ENCODE assay signal across 1 cellular context in genomic region chr22:26632422-26633155, GRCh38.
TF ChIP-seq lines count a peak whose summit lies in the region.

No MANE protein-coding gene starts in this region.

TF ChIP-seq in K562, 482 proteins besides CTCF, POLR2A, EP300 and RAD21 (continued from another document and continues in another):
- TF ChIP-seq HDAC2 (IDR thresholded peaks at IDR 0.05) (peak; percentile 86), KAT7 (CRISPR knock-in tag; IDR thresholded peaks at IDR 0.05; ENCODE audit: borderline replicate concordance) (no peak), MAFG (tag; conservative IDR thresholded peaks at IDR 0.05) (no peak), ATF3 (IDR thresholded peaks at IDR 0.05) (no peak), ATF3 (CRISPR knock-in tag; conservative IDR thresholded peaks at IDR 0.05) (no peak), KHSRP (IDR thresholded peaks at IDR 0.05) (no peak; the same call in 1 of the 2 replicates), STAT5A (IDR thresholded peaks at IDR 0.05; ENCODE audit: borderline replicate concordance, low read length) (peak; percentile 77; the same call in 1 of the 2 replicates), RBM17 (IDR thresholded peaks at IDR 0.05; ENCODE audit: borderline replicate concordance, low read depth, low read length) (no peak), POLR2G (IDR thresholded peaks at IDR 0.05; ENCODE audit: low read depth, low read length) (no peak), CBFA2T3 (IDR thresholded peaks at IDR 0.05) (peak; percentile 95), DNMT1 (IDR thresholded peaks at IDR 0.05) (no peak), MBD2 (IDR thresholded peaks at IDR 0.05; ENCODE audit: borderline replicate concordance, low read depth) (peak; percentile 81), ZNF655 (CRISPR knock-in tag; IDR thresholded peaks at IDR 0.05) (no peak), ZNF449 (CRISPR knock-in tag; IDR thresholded peaks at IDR 0.05) (no peak), ASH1L (IDR thresholded peaks at IDR 0.05; ENCODE audit: borderline replicate concordance, low read depth, partially characterized antibody) (no peak), CHD7 (IDR thresholded peaks at IDR 0.05; ENCODE audit: low read depth, low read length) (no peak), NFE2 (IDR thresholded peaks at IDR 0.05; ENCODE audit: low read depth) (peak; percentile 17; the same call in 1 of the 2 replicates), ILK (tag; IDR thresholded peaks at IDR 0.05; ENCODE audit: borderline replicate concordance, low read depth) (no peak), RBBP5 (IDR thresholded peaks at IDR 0.05; ENCODE audit: borderline replicate concordance, insufficient read depth, low read length, poor library complexity, severe bottlenecking) (no peak), FOS (IDR thresholded peaks at IDR 0.05; ENCODE audit: extremely low read depth, insufficient read length) (no peak), ZNF444 (CRISPR knock-in tag; IDR thresholded peaks at IDR 0.05) (no peak), POU5F1 (IDR thresholded peaks at IDR 0.05; ENCODE audit: borderline replicate concordance, low read depth, low read length, partially characterized antibody) (no peak), KAT2B (IDR thresholded peaks at IDR 0.05; ENCODE audit: low read depth, low read length) (no peak), ZNF274 (IDR thresholded peaks at IDR 0.05; ENCODE audit: borderline replicate concordance, low read depth, low read length) (no peak), SMAD3 (CRISPR knock-in tag; conservative IDR thresholded peaks at IDR 0.05) (0 out of 2 replicates have a peak, but pooled peaks have one; percentile 47), ZNF436 (CRISPR knock-in tag; IDR thresholded peaks at IDR 0.05) (no peak), HNRNPH1 (optimal IDR thresholded peaks at IDR 0.05; ENCODE audit: low read depth, low read length) (no peak), PBX2 (CRISPR knock-in tag; IDR thresholded peaks at IDR 0.05; ENCODE audit: low read depth) (no peak), PBX2 (tag; conservative IDR thresholded peaks at IDR 0.05; ENCODE audit: low read depth) (peak; percentile 11; the same call in 1 of the 2 replicates), RHOXF2B (CRISPR knock-in tag; conservative IDR thresholded peaks at IDR 0.05) (no peak), RBFOX2 (IDR thresholded peaks at IDR 0.05; ENCODE audit: low read depth, low read length) (peak; percentile 31; the same call in 1 of the 2 replicates), EHMT2 (IDR thresholded peaks at IDR 0.05) (no peak), MTA2 (IDR thresholded peaks at IDR 0.05; ENCODE audit: low read depth) (peak; percentile 88)
- TF ChIP-seq, protein P1, sequence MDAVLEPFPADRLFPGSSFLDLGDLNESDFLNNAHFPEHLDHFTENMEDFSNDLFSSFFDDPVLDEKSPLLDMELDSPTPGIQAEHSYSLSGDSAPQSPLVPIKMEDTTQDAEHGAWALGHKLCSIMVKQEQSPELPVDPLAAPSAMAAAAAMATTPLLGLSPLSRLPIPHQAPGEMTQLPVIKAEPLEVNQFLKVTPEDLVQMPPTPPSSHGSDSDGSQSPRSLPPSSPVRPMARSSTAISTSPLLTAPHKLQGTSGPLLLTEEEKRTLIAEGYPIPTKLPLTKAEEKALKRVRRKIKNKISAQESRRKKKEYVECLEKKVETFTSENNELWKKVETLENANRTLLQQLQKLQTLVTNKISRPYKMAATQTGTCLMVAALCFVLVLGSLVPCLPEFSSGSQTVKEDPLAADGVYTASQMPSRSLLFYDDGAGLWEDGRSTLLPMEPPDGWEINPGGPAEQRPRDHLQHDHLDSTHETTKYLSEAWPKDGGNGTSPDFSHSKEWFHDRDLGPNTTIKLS (IDR thresholded peaks at IDR 0.05; ENCODE audit: borderline replicate concordance, low read depth): no peak
- TF ChIP-seq, protein P2, sequence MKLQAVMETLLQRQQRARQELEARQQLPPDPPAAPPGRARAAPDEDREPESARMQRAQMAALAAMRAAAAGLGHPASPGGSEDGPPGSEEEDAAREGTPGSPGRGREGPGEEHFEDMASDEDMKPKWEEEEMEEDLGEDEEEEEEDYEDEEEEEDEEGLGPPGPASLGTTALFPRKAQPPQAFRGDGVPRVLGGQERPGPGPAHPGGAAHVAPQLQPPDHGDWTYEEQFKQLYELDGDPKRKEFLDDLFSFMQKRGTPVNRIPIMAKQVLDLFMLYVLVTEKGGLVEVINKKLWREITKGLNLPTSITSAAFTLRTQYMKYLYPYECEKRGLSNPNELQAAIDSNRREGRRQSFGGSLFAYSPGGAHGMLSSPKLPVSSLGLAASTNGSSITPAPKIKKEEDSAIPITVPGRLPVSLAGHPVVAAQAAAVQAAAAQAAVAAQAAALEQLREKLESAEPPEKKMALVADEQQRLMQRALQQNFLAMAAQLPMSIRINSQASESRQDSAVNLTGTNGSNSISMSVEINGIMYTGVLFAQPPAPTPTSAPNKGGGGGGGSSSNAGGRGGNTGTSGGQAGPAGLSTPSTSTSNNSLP (IDR thresholded peaks at IDR 0.05; ENCODE audit: borderline replicate concordance, low read depth, low read length): peak; percentile 64; the same call in 1 of the 2 replicates
